ENCODE assay signal across 29 cellular contexts in genomic region chr16:13270602-13271001, GRCh38.
"Had no signal": no experiment of that assay in that cellular context is flagged by ENCODE, and none has a peak within 500 bp of the region (broad histone marks: within the 10 kb centered on the region; RNA-seq: fewer than 3 reads in every experiment).

No MANE protein-coding gene starts in this region.

- ATAC-seq: naive thymus-derived CD8-positive, alpha-beta T cell; natural killer cell treated with Interleukin-12 subunit alpha and Interleukin-12 subunit beta and Interleukin-15 and Interleukin-18, amount 100 ng/mL, for 72 hours; psoas muscle; right cardiac atrium; sciatic nerve; stimulated activated memory B cell treated with anti-CD40 and anti-IgM and Interleukin-4, amounts not matched to agents 10 μg/mL and 1 μg/mL and 100 μg/mL, for 72 hours; stimulated activated naive CD8-positive, alpha-beta T cell treated with anti-CD3 and anti-CD28 coated beads, Interleukin-15, amount 100 ng/mL, for 72 hours; stimulated activated naive CD8-positive, alpha-beta T cell treated with anti-CD3 and anti-CD28 coated beads, Interleukin-15, Interleukin-2, amounts not matched to agents 100 U/mL and 50 U/mL, for 24 hours; upper lobe of right lung had no signal

- H3K27ac ChIP-seq: ovary, parathyroid adenoma, psoas muscle, skin epidermis, spleen, suprapubic skin, testis, tibial artery, transverse colon, upper lobe of right lung, uterus had no signal

- H3K4me3 ChIP-seq: ovary, psoas muscle, skin epidermis, smooth muscle cell, spleen, suprapubic skin, testis, tibial artery, transverse colon, upper lobe of right lung, uterus had no signal

- H3K9me3 ChIP-seq: ovary, psoas muscle, suprapubic skin, testis, tibial artery, transverse colon, upper lobe of right lung, uterus had no signal

- DNase-seq: naive thymus-derived CD8-positive, alpha-beta T cell; nephron progenitor cell; occipital lobe; ovary; posterior cingulate gyrus; psoas muscle; right cardiac atrium; spleen; stimulated activated CD4-positive, alpha-beta T cell treated with anti-CD3 and anti-CD28 coated beads, Interleukin-12 subunit alpha, Interleukin-12 subunit beta, amount 100 ng/mL, for 4 hours; stimulated activated CD4-positive, alpha-beta T cell treated with anti-CD3 and anti-CD28 coated beads, Interleukin-1b, Interleukin-23, amount 100 ng/mL, for 48 hours; stimulated activated CD4-positive, alpha-beta T cell treated with anti-CD3 and anti-CD28 coated beads, Interleukin-4, amount 100 ng/mL, for 1 hour; stimulated activated CD4-positive, alpha-beta T cell treated with anti-CD3 and anti-CD28 coated beads, Interleukin-4, amount 100 ng/mL, for 4 hours; stimulated activated CD8-positive, alpha-beta memory T cell treated with anti-CD3 and anti-CD28 coated beads, Interleukin-4, amount 100 ng/mL, for 48 hours; stimulated activated naive CD4-positive, alpha-beta T cell; stimulated activated naive CD8-positive, alpha-beta T cell treated with anti-CD3 and anti-CD28 coated beads, Interleukin-15, amount 100 ng/mL, for 72 hours; stimulated activated naive CD8-positive, alpha-beta T cell treated with anti-CD3 and anti-CD28 coated beads, Interleukin-15, Interleukin-2, amounts not matched to agents 100 U/mL and 50 U/mL, for 24 hours; substantia nigra; testis; tibial artery; transverse colon; upper lobe of right lung; uterus had no signal

- H3K79me2 ChIP-seq: parathyroid adenoma had no signal

- H3K4me2 ChIP-seq: smooth muscle cell had no signal

- H3K4me1 ChIP-seq: parathyroid adenoma, psoas muscle, spleen, suprapubic skin, testis, tibial artery, transverse colon, upper lobe of right lung, uterus had no signal

- H3K27me3 ChIP-seq: ovary, testis, tibial artery, transverse colon, upper lobe of right lung, uterus had no signal

- H3K9ac ChIP-seq: parathyroid adenoma had no signal

- H3K36me3 ChIP-seq: ovary, spleen, suprapubic skin, tibial artery, transverse colon, upper lobe of right lung, uterus had no signal

- H2AFZ ChIP-seq: parathyroid adenoma had no signal
